18 cellular contexts compared by ENCODE assay signal in the genomic region with DNA sequence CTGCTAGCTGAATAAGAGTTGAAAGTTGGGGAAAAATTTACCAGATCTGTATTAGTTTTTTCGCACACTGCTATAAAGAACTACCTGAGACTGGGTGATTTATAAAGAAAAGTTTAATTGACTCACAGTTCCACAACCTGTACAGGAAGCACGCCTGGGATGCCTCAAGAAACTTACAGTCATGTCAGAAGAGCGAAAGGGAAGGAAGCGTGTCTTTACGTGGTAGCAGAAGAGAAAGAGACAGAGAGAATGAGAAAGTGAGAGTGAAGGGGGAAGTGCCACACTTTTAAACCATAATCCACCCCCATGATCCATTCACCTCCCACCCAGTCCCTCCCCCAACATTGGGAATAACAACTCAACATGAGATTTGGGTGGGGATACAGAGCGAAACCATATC.
DNase-seq lines count a peak whose midpoint lies in the region; ATAC-seq and TF ChIP-seq lines count a peak whose summit lies in the region.
"Had no signal": no experiment of that assay in that cellular context is flagged by ENCODE, and none has a peak within 500 bp of the region (broad histone marks: within the 10 kb centered on the region; RNA-seq: fewer than 3 reads in every experiment).

No MANE protein-coding gene starts in this region.

- no peak overlapping the region for H3K14ac ChIP-seq in mesenchymal stem cell (ENCODE audit: low read length in 2 of 2)

- TF ChIP-seq CTCF in GM12865 (IDR thresholded peaks at IDR 0.05; ENCODE audit: insufficient read depth, low read depth, low read length, missing control alignments) (no peak), HEK293 (tag by site-specific recombination; IDR thresholded peaks at IDR 0.05) (no peak), HFFc6 (IDR thresholded peaks at IDR 0.05) (no peak)
- no peak for TF ChIP-seq CTCF in CD8-positive, alpha-beta T cell (IDR thresholded peaks at IDR 0.05)

- H3K4me1 ChIP-seq in HEK293 (ENCODE audit: control insufficient read depth, insufficient read depth, low read length) (no peaks in the 10 kb centered on the region), mesenchymal stem cell (ENCODE audit: control insufficient read depth, insufficient read depth, low read depth, low read length) (no peaks in the 10 kb centered on the region)
- H3K4me1 ChIP-seq in CD8-positive, alpha-beta T cell (ENCODE audit: insufficient read depth, low read length): no peaks in the 10 kb centered on the region
- H3K4me1 ChIP-seq: esophagus squamous epithelium, SJSA1, thyroid gland had no signal

- no peak overlapping the region for H2BK12ac ChIP-seq in mesenchymal stem cell (ENCODE audit: low read length in 2 of 2)

- H3K27me3 ChIP-seq in CD8-positive, alpha-beta T cell (ENCODE audit: insufficient read depth, low read length): no peaks in the 10 kb centered on the region
- H3K27me3 ChIP-seq in mesenchymal stem cell (ENCODE audit: control insufficient read depth in 1 of 2, insufficient read depth in 1 of 2, low read length in 2 of 2): peaks cover 4 to 18% of the 10 kb centered on the region in 2 experiments
- H3K27me3 ChIP-seq in MG63: no peaks in the 10 kb centered on the region
- H3K27me3 ChIP-seq: SJSA1, thyroid gland had no signal

- H3K79me1 ChIP-seq in mesenchymal stem cell (replicated peaks; ENCODE audit: low read length, poor library complexity, severe bottlenecking): no peaks in the 10 kb centered on the region

- H3K36me3 Mint-ChIP-seq in CD8-positive, alpha-beta T cell: no peaks in the 10 kb centered on the region
- H3K36me3 Mint-ChIP-seq in HFFc6 (ENCODE audit: low read depth): peaks cover 17% of the 10 kb centered on the region

- H3K4me3 ChIP-seq in GM12865 (ENCODE audit: low read depth, low read length) (no peak overlapping the region), HEK293 (ENCODE audit: low read depth, low read length) (no peak overlapping the region), mesenchymal stem cell (ENCODE audit: insufficient read depth in 1 of 2, low read depth in 1 of 2, low read length in 2 of 2) (no peak overlapping the region), MG63 (no peak overlapping the region)
- no peak overlapping the region for H3K4me3 ChIP-seq in CD8-positive, alpha-beta T cell (ENCODE audit: low read depth, low read length)
- H3K4me3 ChIP-seq: esophagus squamous epithelium, SJSA1, thyroid gland had no signal

- H2BK120ac ChIP-seq in mesenchymal stem cell (ENCODE audit: low read depth, low read length): no peak overlapping the region

- H3K27ac Mint-ChIP-seq in CD8-positive, alpha-beta T cell: no peak overlapping the region
- H3K27ac Mint-ChIP-seq in HFFc6: no peak overlapping the region
- H3K27ac Mint-ChIP-seq: activated CD8-positive, alpha-beta T cell treated with anti-CD3 and anti-CD28 coated beads, Interleukin-2, amount 10 ng/mL, durations not matched to agents 7 days and 5 days had no signal

- no peak overlapping the region for H4K8ac ChIP-seq in mesenchymal stem cell (ENCODE audit: low read length)

- WGBS in mesenchymal stem cell: 83% methylated on average over 1 of the region's 6 CpGs

- no peak overlapping the region for H3K23ac ChIP-seq in mesenchymal stem cell (ENCODE audit: low read length in 2 of 2)

- no peak overlapping the region for H3K9ac ChIP-seq in mesenchymal stem cell (ENCODE audit: low read length)

- H3K4me2 ChIP-seq in mesenchymal stem cell (ENCODE audit: low read length, poor library complexity, severe bottlenecking): no peak overlapping the region

- H3K36me3 ChIP-seq in HEK293 (ENCODE audit: control insufficient read depth in 2 of 2, insufficient read depth in 1 of 2, low read length in 2 of 2) (no peaks in the 10 kb centered on the region), mesenchymal stem cell (ENCODE audit: control insufficient read depth in 1 of 2, insufficient read depth in 2 of 2, low read depth in 1 of 2, low read length in 2 of 2) (no peaks in the 10 kb centered on the region), MG63 (no peaks in the 10 kb centered on the region)
- no peaks in the 10 kb centered on the region for H3K36me3 ChIP-seq in CD8-positive, alpha-beta T cell (ENCODE audit: insufficient read depth, low read length)
- H3K36me3 ChIP-seq: esophagus squamous epithelium, SJSA1, thyroid gland had no signal

- no peaks in the 10 kb centered on the region for H3K9me3 Mint-ChIP-seq in CD8-positive, alpha-beta T cell
- H3K9me3 Mint-ChIP-seq in HFFc6: no peaks in the 10 kb centered on the region

- H3K4me1 Mint-ChIP-seq in CD8-positive, alpha-beta T cell (ENCODE audit: low read depth): no peaks in the 10 kb centered on the region
- no peaks in the 10 kb centered on the region for H3K4me1 Mint-ChIP-seq in HFFc6 (ENCODE audit: low read depth)

- DNase-seq in GM12865 (ENCODE audit: low read depth) (peak; percentile 68), mesenchymal stem cell (no peak), HFFc6 (no peak), MG63 (no peak)
- DNase-seq in CD8-positive, alpha-beta T cell: no peak
- DNase-seq: activated CD8-positive, alpha-beta T cell treated with anti-CD3 and anti-CD28 coated beads, Interleukin-2, amount 10 ng/mL, durations not matched to agents 7 days and 5 days; activated effector memory CD4-positive, alpha-beta T cell treated with Interleukin-2 at 50 U/mL for 16 hours; COR-L47; esophagus squamous epithelium; NCI-H1694; NCI-H446 treated with DMSO at 0.1 percent for 48 hours; OCI-M1; T1000; thyroid gland had no signal

- H3K4ac ChIP-seq in mesenchymal stem cell (ENCODE audit: low read depth in 1 of 2, low read length in 2 of 2): no peak overlapping the region

- H2AK5ac ChIP-seq in mesenchymal stem cell (ENCODE audit: low read length, severe bottlenecking): no peak overlapping the region

- intact Hi-C loops in CD8-positive, alpha-beta T cell (cut with DNase I, micrococcal nuclease): no loop called here

- ATAC-seq in GM18870 (IDR thresholded peaks at IDR 0.05; ENCODE audit: unreplicated experiment): peak; percentile 81
- peak; percentile 73 for ATAC-seq in HG03378 (IDR thresholded peaks at IDR 0.05; ENCODE audit: unreplicated experiment)
- ATAC-seq in CD8-positive, alpha-beta T cell: no peak
- ATAC-seq: activated CD8-positive, alpha-beta T cell treated with anti-CD3 and anti-CD28 coated beads, Interleukin-2, amount 10 ng/mL, durations not matched to agents 7 days and 5 days had no signal

- CTCF ChIA-PET in HEK293 (lab: Yijun Ruan, JAX): no interaction called here
- CTCF ChIA-PET in CD8-positive, alpha-beta T cell (lab: Charles Lee): no interaction called here

- no peak overlapping the region for H2AFZ ChIP-seq in mesenchymal stem cell (ENCODE audit: low read depth, low read length)

- H3K27ac ChIP-seq in HEK293 (ENCODE audit: extremely low read depth, low read depth, low read length): no peak overlapping the region
- no peak overlapping the region for H3K27ac ChIP-seq in CD8-positive, alpha-beta T cell (ENCODE audit: low read depth, low read length)
- H3K27ac ChIP-seq in mesenchymal stem cell (ENCODE audit: low read length, poor library complexity, severe bottlenecking): no peak overlapping the region
- H3K27ac ChIP-seq: esophagus squamous epithelium, SJSA1, thyroid gland had no signal

- no peaks in the 10 kb centered on the region for H3K9me3 ChIP-seq in HEK293 (ENCODE audit: control insufficient read depth, insufficient read depth, low read depth, low read length)
- H3K9me3 ChIP-seq in CD8-positive, alpha-beta T cell (ENCODE audit: low read length): no peaks in the 10 kb centered on the region
- no peaks in the 10 kb centered on the region for H3K9me3 ChIP-seq in mesenchymal stem cell (ENCODE audit: control insufficient read depth, low read length)
- no peaks in the 10 kb centered on the region for H3K9me3 ChIP-seq in MG63
- H3K9me3 ChIP-seq: esophagus squamous epithelium, SJSA1, thyroid gland had no signal

- H3K18ac ChIP-seq in mesenchymal stem cell (ENCODE audit: low read depth in 1 of 2, low read length in 2 of 2): no peak overlapping the region

- H3K4me3 Mint-ChIP-seq in CD8-positive, alpha-beta T cell: no peak overlapping the region
- no peak overlapping the region for H3K4me3 Mint-ChIP-seq in HFFc6
- H3K4me3 Mint-ChIP-seq: activated CD8-positive, alpha-beta T cell treated with anti-CD3 and anti-CD28 coated beads, Interleukin-2, amount 10 ng/mL, durations not matched to agents 7 days and 5 days had no signal

- H3K27me3 Mint-ChIP-seq in CD8-positive, alpha-beta T cell (ENCODE audit: low read depth): no peaks in the 10 kb centered on the region
- H3K27me3 Mint-ChIP-seq in HFFc6 (ENCODE audit: insufficient read depth): peaks cover 1% of the 10 kb centered on the region; the same call in 1 of the 2 replicates

- H4K91ac ChIP-seq in mesenchymal stem cell (ENCODE audit: low read length): no peak overlapping the region

- H2BK15ac ChIP-seq in mesenchymal stem cell (ENCODE audit: low read depth, poor library complexity, severe bottlenecking): no peak overlapping the region

- no peak overlapping the region for H2BK5ac ChIP-seq in mesenchymal stem cell (ENCODE audit: low read depth, low read length, poor library complexity, severe bottlenecking)

- POLR2A ChIA-PET in HEK293 (lab: Yijun Ruan, JAX): no interaction called here
- POLR2A ChIA-PET in CD8-positive, alpha-beta T cell (lab: Charles Lee): no interaction called here

TF ChIP-seq in HEK293, 187 proteins besides CTCF, POLR2A, EP300 and RAD21:
- TF ChIP-seq ZNF624 (tag by site-specific recombination; IDR thresholded peaks at IDR 0.05): no peak
- TF ChIP-seq ZNF623 (tag by site-specific recombination; IDR thresholded peaks at IDR 0.05): no peak
- TF ChIP-seq, protein P1, sequence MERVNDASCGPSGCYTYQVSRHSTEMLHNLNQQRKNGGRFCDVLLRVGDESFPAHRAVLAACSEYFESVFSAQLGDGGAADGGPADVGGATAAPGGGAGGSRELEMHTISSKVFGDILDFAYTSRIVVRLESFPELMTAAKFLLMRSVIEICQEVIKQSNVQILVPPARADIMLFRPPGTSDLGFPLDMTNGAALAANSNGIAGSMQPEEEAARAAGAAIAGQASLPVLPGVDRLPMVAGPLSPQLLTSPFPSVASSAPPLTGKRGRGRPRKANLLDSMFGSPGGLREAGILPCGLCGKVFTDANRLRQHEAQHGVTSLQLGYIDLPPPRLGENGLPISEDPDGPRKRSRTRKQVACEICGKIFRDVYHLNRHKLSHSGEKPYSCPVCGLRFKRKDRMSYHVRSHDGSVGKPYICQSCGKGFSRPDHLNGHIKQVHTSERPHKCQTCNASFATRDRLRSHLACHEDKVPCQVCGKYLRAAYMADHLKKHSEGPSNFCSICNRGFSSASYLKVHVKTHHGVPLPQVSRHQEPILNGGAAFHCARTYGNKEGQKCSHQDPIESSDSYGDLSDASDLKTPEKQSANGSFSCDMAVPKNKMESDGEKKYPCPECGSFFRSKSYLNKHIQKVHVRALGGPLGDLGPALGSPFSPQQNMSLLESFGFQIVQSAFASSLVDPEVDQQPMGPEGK (tag by site-specific recombination; IDR thresholded peaks at IDR 0.05): no peak
- TF ChIP-seq ZNF426 (tag by site-specific recombination; IDR thresholded peaks at IDR 0.05): no peak
- TF ChIP-seq YY2 (tag by site-specific recombination; IDR thresholded peaks at IDR 0.05): no peak
- peak; percentile 62 for TF ChIP-seq PRDM1 (tag by site-specific recombination; IDR thresholded peaks at IDR 0.05)
- no peak for TF ChIP-seq SP3 (tag by site-specific recombination; IDR thresholded peaks at IDR 0.05)
- TF ChIP-seq ZXDB (tag by site-specific recombination; IDR thresholded peaks at IDR 0.05): no peak
TF ChIP-seq in HEK293: peak in this region for 1.
